1 cellular context compared by ENCODE assay signal in genomic region chr15:60397772-60398445, GRCh38.
A peak's percentile ranks its signal among the peaks of the same experiment; 100 is the strongest.
TF ChIP-seq lines count a peak whose summit lies in the region.

ANXA2 (minus strand) TSS chr15:60397986; CDS start chr15:60386075, 11,911 bp downstream.

TF ChIP-seq in K562, 482 proteins besides CTCF, POLR2A, EP300 and RAD21 (continued from another document and continues in another):
- TF ChIP-seq PBX2 (CRISPR knock-in tag; IDR thresholded peaks at IDR 0.05; ENCODE audit: low read depth) (no peak), PBX2 (tag; conservative IDR thresholded peaks at IDR 0.05; ENCODE audit: low read depth) (no peak), SIN3B (IDR thresholded peaks at IDR 0.05; ENCODE audit: low read depth) (no peak), MYBL2 (IDR thresholded peaks at IDR 0.05; ENCODE audit: low read depth) (no peak), MYBL2 (CRISPR knock-in tag; IDR thresholded peaks at IDR 0.05; ENCODE audit: borderline replicate concordance) (no peak), SMAD2 (IDR thresholded peaks at IDR 0.05; ENCODE audit: low read depth, low read length) (no peak), PHB2 (IDR thresholded peaks at IDR 0.05; ENCODE audit: low read depth) (no peak), ZNF175 (CRISPR knock-in tag; IDR thresholded peaks at IDR 0.05; ENCODE audit: low read depth) (no peak), CBX2 (IDR thresholded peaks at IDR 0.05; ENCODE audit: insufficient read depth, low read length, poor library complexity, severe bottlenecking) (no peak), GABPB2 (CRISPR knock-in tag; conservative IDR thresholded peaks at IDR 0.05) (no peak), TEAD1 (CRISPR knock-in tag; IDR thresholded peaks at IDR 0.05) (no peak; a peak in 1 of 4 replicates), POLR2B (IDR thresholded peaks at IDR 0.05; ENCODE audit: low read depth, partially characterized antibody) (peak; percentile 87), FOXP4 (CRISPR knock-in tag; IDR thresholded peaks at IDR 0.05; ENCODE audit: borderline replicate concordance) (no peak; the same call in 1 of the 2 replicates), LCOR (CRISPR knock-in tag; IDR thresholded peaks at IDR 0.05) (no peak), ZNF644 (tag; IDR thresholded peaks at IDR 0.05; ENCODE audit: low read depth) (no peak), STAT5A (IDR thresholded peaks at IDR 0.05; ENCODE audit: borderline replicate concordance, low read length) (no peak), STAG1 (CRISPR knock-in tag; IDR thresholded peaks at IDR 0.05; ENCODE audit: borderline replicate concordance) (no peak), BRF1 (IDR thresholded peaks at IDR 0.05; ENCODE audit: borderline replicate concordance, extremely low read depth, insufficient read length) (no peak), PHF20 (IDR thresholded peaks at IDR 0.05; ENCODE audit: partially characterized antibody) (peak; percentile 49), POLR2AphosphoS2 (IDR thresholded peaks at IDR 0.05; ENCODE audit: low read length) (no peak), SMARCB1 (IDR thresholded peaks at IDR 0.05; ENCODE audit: insufficient read length, low read depth) (no peak), SIX5 (IDR thresholded peaks at IDR 0.05; ENCODE audit: borderline replicate concordance in 1 of 2, insufficient read depth in 1 of 2, low read depth in 1 of 2, low read length in 2 of 2) (no peak), CUX1 (CRISPR knock-in tag; IDR thresholded peaks at IDR 0.05) (no peak), NFIX (CRISPR knock-in tag; IDR thresholded peaks at IDR 0.05; ENCODE audit: low read depth) (no peak), ZNF561 (CRISPR knock-in tag; conservative IDR thresholded peaks at IDR 0.05) (no peak), TCFL5 (CRISPR knock-in tag; conservative IDR thresholded peaks at IDR 0.05) (no peak), TRIM28 (IDR thresholded peaks at IDR 0.05) (no peak), GTF2A2 (tag; IDR thresholded peaks at IDR 0.05) (peak; percentile 91), HDAC8 (tag; IDR thresholded peaks at IDR 0.05) (no peak), ZNF217 (CRISPR knock-in tag; IDR thresholded peaks at IDR 0.05) (no peak), L3MBTL2 (IDR thresholded peaks at IDR 0.05) (peak; percentile 65; the same call in 1 of the 2 replicates), RFX1 (IDR thresholded peaks at IDR 0.05) (no peak), E2F4 (CRISPR knock-in tag; IDR thresholded peaks at IDR 0.05; ENCODE audit: low read depth) (no peak), EHMT2 (IDR thresholded peaks at IDR 0.05) (no peak), ZNF23 (CRISPR knock-in tag; IDR thresholded peaks at IDR 0.05) (no peak), SMAD3 (CRISPR knock-in tag; conservative IDR thresholded peaks at IDR 0.05) (no peak), FOXK2 (conservative IDR thresholded peaks at IDR 0.05 in 1 of 2, IDR thresholded peaks at IDR 0.05 in 1 of 2; ENCODE audit: low read depth in 2 of 2) (no peak), NRF1 (conservative IDR thresholded peaks at IDR 0.05 in 1 of 2, IDR thresholded peaks at IDR 0.05 in 1 of 2) (no peak), ZBTB7A (IDR thresholded peaks at IDR 0.05; ENCODE audit: borderline replicate concordance, control insufficient read depth, low read depth, low read length) (peak; percentile 78; the same call in 1 of the 2 replicates), ZBTB49 (CRISPR knock-in tag; IDR thresholded peaks at IDR 0.05; ENCODE audit: borderline replicate concordance) (no peak), CHD2 (IDR thresholded peaks at IDR 0.05; ENCODE audit: low read depth, low read length) (no peak), RNF2 (IDR thresholded peaks at IDR 0.05) (no peak), FUS (optimal IDR thresholded peaks at IDR 0.05; ENCODE audit: low read depth, low read length) (no peak), ZNF79 (CRISPR knock-in tag; IDR thresholded peaks at IDR 0.05; ENCODE audit: low read depth) (no peak)
- TF ChIP-seq, protein P1, sequence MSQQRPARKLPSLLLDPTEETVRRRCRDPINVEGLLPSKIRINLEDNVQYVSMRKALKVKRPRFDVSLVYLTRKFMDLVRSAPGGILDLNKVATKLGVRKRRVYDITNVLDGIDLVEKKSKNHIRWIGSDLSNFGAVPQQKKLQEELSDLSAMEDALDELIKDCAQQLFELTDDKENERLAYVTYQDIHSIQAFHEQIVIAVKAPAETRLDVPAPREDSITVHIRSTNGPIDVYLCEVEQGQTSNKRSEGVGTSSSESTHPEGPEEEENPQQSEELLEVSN (IDR thresholded peaks at IDR 0.05; ENCODE audit: borderline replicate concordance in 1 of 2, extremely low read depth in 1 of 2, insufficient read depth in 1 of 2, insufficient read length in 1 of 2, low read depth in 1 of 2, low read length in 1 of 2, poor library complexity in 1 of 2, severe bottlenecking in 1 of 2): peak; percentile 69 to 95
- TF ChIP-seq, protein P2, sequence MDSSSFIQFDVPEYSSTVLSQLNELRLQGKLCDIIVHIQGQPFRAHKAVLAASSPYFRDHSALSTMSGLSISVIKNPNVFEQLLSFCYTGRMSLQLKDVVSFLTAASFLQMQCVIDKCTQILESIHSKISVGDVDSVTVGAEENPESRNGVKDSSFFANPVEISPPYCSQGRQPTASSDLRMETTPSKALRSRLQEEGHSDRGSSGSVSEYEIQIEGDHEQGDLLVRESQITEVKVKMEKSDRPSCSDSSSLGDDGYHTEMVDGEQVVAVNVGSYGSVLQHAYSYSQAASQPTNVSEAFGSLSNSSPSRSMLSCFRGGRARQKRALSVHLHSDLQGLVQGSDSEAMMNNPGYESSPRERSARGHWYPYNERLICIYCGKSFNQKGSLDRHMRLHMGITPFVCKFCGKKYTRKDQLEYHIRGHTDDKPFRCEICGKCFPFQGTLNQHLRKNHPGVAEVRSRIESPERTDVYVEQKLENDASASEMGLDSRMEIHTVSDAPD (CRISPR knock-in tag; IDR thresholded peaks at IDR 0.05): no peak
- TF ChIP-seq, protein P3, sequence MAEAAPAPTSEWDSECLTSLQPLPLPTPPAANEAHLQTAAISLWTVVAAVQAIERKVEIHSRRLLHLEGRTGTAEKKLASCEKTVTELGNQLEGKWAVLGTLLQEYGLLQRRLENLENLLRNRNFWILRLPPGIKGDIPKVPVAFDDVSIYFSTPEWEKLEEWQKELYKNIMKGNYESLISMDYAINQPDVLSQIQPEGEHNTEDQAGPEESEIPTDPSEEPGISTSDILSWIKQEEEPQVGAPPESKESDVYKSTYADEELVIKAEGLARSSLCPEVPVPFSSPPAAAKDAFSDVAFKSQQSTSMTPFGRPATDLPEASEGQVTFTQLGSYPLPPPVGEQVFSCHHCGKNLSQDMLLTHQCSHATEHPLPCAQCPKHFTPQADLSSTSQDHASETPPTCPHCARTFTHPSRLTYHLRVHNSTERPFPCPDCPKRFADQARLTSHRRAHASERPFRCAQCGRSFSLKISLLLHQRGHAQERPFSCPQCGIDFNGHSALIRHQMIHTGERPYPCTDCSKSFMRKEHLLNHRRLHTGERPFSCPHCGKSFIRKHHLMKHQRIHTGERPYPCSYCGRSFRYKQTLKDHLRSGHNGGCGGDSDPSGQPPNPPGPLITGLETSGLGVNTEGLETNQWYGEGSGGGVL (CRISPR knock-in tag; IDR thresholded peaks at IDR 0.05): no peak
